13 cellular contexts compared by ENCODE assay signal in the genomic region with DNA sequence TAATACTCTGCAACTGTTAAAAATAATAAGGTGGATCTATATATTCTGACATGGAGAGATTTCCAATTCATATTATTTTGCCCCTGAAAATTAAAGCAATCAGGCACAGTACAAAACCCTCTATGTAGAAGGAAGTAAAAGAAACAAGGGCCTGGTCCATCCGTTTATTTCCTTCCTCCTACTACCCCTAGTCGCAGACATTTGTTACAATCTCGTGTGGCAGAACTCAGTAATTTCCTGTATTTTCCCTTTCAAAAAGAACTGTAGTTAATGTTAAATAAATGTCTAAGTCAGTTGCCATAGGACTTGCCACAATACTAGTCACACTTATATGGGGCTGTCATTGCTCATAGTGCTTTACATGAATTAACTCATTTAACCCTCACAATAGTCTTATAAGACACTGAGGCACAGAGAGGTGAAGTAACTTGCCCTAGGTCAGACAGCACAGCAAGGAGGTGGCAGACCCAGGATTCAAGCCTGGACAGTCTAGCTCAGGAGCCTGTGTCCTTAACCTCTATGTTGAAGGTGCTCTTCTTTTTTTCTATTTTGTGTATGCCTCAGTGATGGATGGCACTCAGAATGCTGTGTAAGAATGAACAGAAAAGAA. TPM values are rescaled to one million over a fixed set of nuclear protein-coding genes. Genes with fewer than 3 reads are reported as not detected.
DNase-seq lines count a peak whose midpoint lies in the region; ATAC-seq and TF ChIP-seq lines count a peak whose summit lies in the region.
"Had no signal": no experiment of that assay in that cellular context is flagged by ENCODE, and none has a peak within 500 bp of the region (broad histone marks: within the 10 kb centered on the region; RNA-seq: fewer than 3 reads in every experiment).

No MANE protein-coding gene starts in this region.

- H3K27ac ChIP-seq in heart right ventricle (peak overlapping the region in 6 of 10 donors; percentile 47 to 100 (median 54)), right atrium auricular region (peak overlapping the region in 1 of 2 donors; percentile 9), upper lobe of right lung (peak overlapping the region; percentile 99)

- peak overlapping the region; percentile 89 to 91 for H3K27ac Mint-ChIP-seq in T-cell
- H3K27ac Mint-ChIP-seq in immature natural killer cell, result peak overlapping the region; percentile 9 to 83 (median 76)

- H3K27me3 Mint-ChIP-seq in T-cell (no peaks in the 10 kb centered on the region), immature natural killer cell (ENCODE audit: low read depth in 3 of 3) (peaks cover 7 to 21% (median 21%) of the 10 kb centered on the region in 3 donors)

- no peaks in the 10 kb centered on the region for H3K36me3 ChIP-seq in heart right ventricle
- no peaks in the 10 kb centered on the region for H3K36me3 ChIP-seq in right atrium auricular region
- H3K36me3 ChIP-seq in upper lobe of right lung, result no peaks in the 10 kb centered on the region

- TF ChIP-seq CTCF in heart right ventricle (IDR thresholded peaks at IDR 0.05) (no peak), right atrium auricular region (IDR thresholded peaks at IDR 0.05) (no peak), upper lobe of right lung (IDR thresholded peaks at IDR 0.05) (no peak), GM13976 (IDR thresholded peaks at IDR 0.05; ENCODE audit: borderline replicate concordance, control extremely low read depth, extremely low read depth, insufficient read depth, missing control alignments) (no peak)

- H3K4me3 ChIP-seq in heart right ventricle (no peak overlapping the region), right atrium auricular region (no peak overlapping the region), upper lobe of right lung (no peak overlapping the region)

- H3K27me3 ChIP-seq in heart right ventricle (no peaks in the 10 kb centered on the region), right atrium auricular region (no peaks in the 10 kb centered on the region), upper lobe of right lung (no peaks in the 10 kb centered on the region)

- H3K4me3 Mint-ChIP-seq in T-cell (peak overlapping the region in 1 of 3 donors; percentile 41), immature natural killer cell (peak overlapping the region in 1 of 5 donors; percentile 1)

- no peak for DNase-seq in heart right ventricle
- no peak for DNase-seq in right atrium auricular region (ENCODE audit: low spot score)
- no peak for DNase-seq in T-cell
- no peak for DNase-seq in immature natural killer cell
- DNase-seq in upper lobe of right lung, result no peak
- no peak for DNase-seq in glomerular visceral epithelial cell (ENCODE audit: extremely low spot score)
- no peak for DNase-seq in GM13976 (ENCODE audit: low spot score)
- DNase-seq: central memory CD4-positive, alpha-beta T cell; left cardiac atrium; NCI-H1092; NCI-H526 had no signal

- POLR2A ChIA-PET in T-cell (lab: Charles Lee), result interaction anchor here in 1 of 2 donors (1.0 kb wide), 1 partner anchor 47 kb away, joined by 6 read pairs; no protein-coding TSS in a partner anchor

- H3K9me3 Mint-ChIP-seq in T-cell (no peaks in the 10 kb centered on the region), immature natural killer cell (no peaks in the 10 kb centered on the region)

- H3K4me1 ChIP-seq in heart right ventricle (peaks cover 0 to 74% (median 25%) of the 10 kb centered on the region in 9 donors), right atrium auricular region (peaks cover 0 to 20% of the 10 kb centered on the region in 2 donors), upper lobe of right lung (peaks cover 40% of the 10 kb centered on the region)

- H3K9me3 ChIP-seq in heart right ventricle, result no peaks in the 10 kb centered on the region
- no peaks in the 10 kb centered on the region for H3K9me3 ChIP-seq in right atrium auricular region
- no peaks in the 10 kb centered on the region for H3K9me3 ChIP-seq in upper lobe of right lung

- H3K36me3 Mint-ChIP-seq in T-cell (peaks cover 4% of the 10 kb centered on the region), immature natural killer cell (no peaks in the 10 kb centered on the region)

- 49 to 66% methylated on average over 3 of the region's 3 CpGs for WGBS in heart right ventricle, 2 donors

- intact Hi-C loops in heart right ventricle (cut with DNase I) (no loop called here), upper lobe of right lung (cut with DNase I) (no loop called here)

- in situ Hi-C loops in GM13976 (cut with MboI; ENCODE audit: low sequenced_read_pairs, unreplicated experiment), result no loop called here

- CTCF ChIA-PET in T-cell (lab: Charles Lee), result interaction anchor here in 1 of 2 donors (0.5 to 0.9 kb wide), 2 partner anchors 66 to 112 kb away, joined by 4 to 7 read pairs; no protein-coding TSS in a partner anchor

- ATAC-seq in heart right ventricle, result no peak
- ATAC-seq in T-cell (replicated peaks in 1 of 4), result peak in 1 of 4 experiments; percentile 19
- ATAC-seq in upper lobe of right lung, result no peak
- ATAC-seq in GM18861 (IDR thresholded peaks at IDR 0.05; ENCODE audit: unreplicated experiment), result no peak
- ATAC-seq: left cardiac atrium, SK-N-SH treated with all-trans-retinoic acid at 6 μM for 48 hours had no signal

- peaks cover 45 to 58% (median 48%) of the 10 kb centered on the region in 3 donors for H3K4me1 Mint-ChIP-seq in T-cell
- peaks cover 24 to 29% of the 10 kb centered on the region in 2 donors for H3K4me1 Mint-ChIP-seq in immature natural killer cell

RNA-seq across cellular contexts. Expression of gene NINJ2, which starts 24.2 kb away (rescaled TPM):
- 10 to 100 TPM in 3 of 10 donors, 1 to 10 TPM in 7; 1.9 to 18.7 (median 8.3) TPM for total RNA-seq in heart right ventricle
- polyA plus RNA-seq in heart right ventricle, result 10 to 100 TPM in 1 of 2 donors, 1 to 10 TPM in 1; 4.6 to 25.7 TPM
- 1 to 10 TPM; 5.4 to 8.8 TPM for total RNA-seq in right atrium auricular region
- 1 to 10 TPM; 1.7 to 8.7 (median 2.5) TPM for total RNA-seq in T-cell
- polyA plus RNA-seq in immature natural killer cell, result 10 to 100 TPM; 18.2 to 42.3 (median 25.7) TPM
- total RNA-seq in upper lobe of right lung, result 23.4 TPM
